23 cellular contexts compared by ENCODE assay signal in genomic region chr19:6248856-6249255, GRCh38. TPM values are rescaled to one million over a fixed set of nuclear protein-coding genes. Genes with fewer than 3 reads are reported as not detected.
DNase-seq lines count a peak whose midpoint lies in the region; ATAC-seq, FAIRE-seq and TF ChIP-seq lines count a peak whose summit lies in the region.
"Had no signal": no experiment of that assay in that cellular context is flagged by ENCODE, and none has a peak within 500 bp of the region (broad histone marks: within the 10 kb centered on the region; RNA-seq: fewer than 3 reads in every experiment).

No MANE protein-coding gene starts in this region.

- TF ChIP-seq CTCF in fibroblast of lung (conservative IDR thresholded peaks at IDR 0.05 in 1 of 2, IDR thresholded peaks at IDR 0.05 in 1 of 2; ENCODE audit: low read depth in 1 of 2, low read length in 2 of 2), result no peak

- H3K36me3 ChIP-seq in BLaER1 treated with 17β-estradiol and CSF1 and Interleukin-3, amounts not matched to agents 10 nM and 100 nM, result peaks cover 6 to 63% (median 43%) of the 10 kb centered on the region in 11 experiments; a peak in 21 of 22 replicates
- no peaks in the 10 kb centered on the region for H3K36me3 ChIP-seq in fibroblast of lung (ENCODE audit: control insufficient read depth, insufficient read depth, low read length)
- H3K36me3 ChIP-seq: gastrocnemius medialis, right atrium auricular region, upper lobe of right lung had no signal

- H3K9ac ChIP-seq in BLaER1 treated with 17β-estradiol and CSF1 and Interleukin-3, amounts not matched to agents 10 nM and 100 nM, result peak overlapping the region in 8 of 11 experiments; percentile 1 to 55 (median 25); a peak in 11 of 22 replicates
- H3K9ac ChIP-seq in fibroblast of lung (ENCODE audit: insufficient read depth, low read length), result no peak overlapping the region

- H3K4me1 ChIP-seq in BLaER1 treated with 17β-estradiol and CSF1 and Interleukin-3, amounts not matched to agents 10 nM and 100 nM, result peaks cover 61 to 98% (median 88%) of the 10 kb centered on the region in 10 experiments
- H3K4me1 ChIP-seq in fibroblast of lung (ENCODE audit: control insufficient read depth, extremely low read depth, insufficient read depth, low read length), result peaks cover 11% of the 10 kb centered on the region

- intact Hi-C loops in sciatic nerve (cut with DNase I), result no loop called here

- H2AFZ ChIP-seq in fibroblast of lung (ENCODE audit: low read length), result no peak overlapping the region

- no peaks in the 10 kb centered on the region for H3K27me3 ChIP-seq in BLaER1 treated with 17β-estradiol and CSF1 and Interleukin-3, amounts not matched to agents 10 nM and 100 nM
- no peaks in the 10 kb centered on the region for H3K27me3 ChIP-seq in fibroblast of lung (ENCODE audit: control insufficient read depth, insufficient read depth, low read length)
- H3K27me3 ChIP-seq: gastrocnemius medialis, right atrium auricular region, upper lobe of right lung had no signal

- peak overlapping the region; percentile 79 to 96 (median 89) for H3K4me2 ChIP-seq in BLaER1 treated with 17β-estradiol and CSF1 and Interleukin-3, amounts not matched to agents 10 nM and 100 nM
- no peak overlapping the region for H3K4me2 ChIP-seq in fibroblast of lung (ENCODE audit: extremely low read depth, insufficient read depth, low read length)

- in situ Hi-C loops in SK-MEL-5 (cut with HindIII; ENCODE audit: low pct_unique_long_range_greater_than_20kb, low sequenced_read_pairs), result no loop called here

- DNase-seq in SK-MEL-5 (ENCODE audit: low read depth, low spot score), result peak; percentile 66
- DNase-seq in fibroblast of lung (ENCODE audit: low read depth in 2 of 2), result no peak
- DNase-seq in sciatic nerve (ENCODE audit: low spot score), result no peak
- no peak for DNase-seq in ecto neural progenitor cell (ENCODE audit: low spot score)
- no peak for DNase-seq in NCI-H2227 (lab: John Stamatoyannopoulos, UW; ENCODE audit: unreplicated experiment)
- no peak for DNase-seq in frontal cortex (ENCODE audit: low spot score in 2 of 2)
- DNase-seq in NCI-H1092 (lab: John Stamatoyannopoulos, UW), result no peak
- DNase-seq: activated CD4-positive, alpha-beta T cell treated with anti-CD3 and anti-CD28 coated beads, Interleukin-2, amount 10 ng/mL, durations not matched to agents 7 days and 5 days; activated naive CD8-positive, alpha-beta T cell treated with anti-CD3 and anti-CD28 coated beads, Interleukin-2, amount 50 U/mL, for 24 hours; DMS 273 treated with DMSO at 0.1 percent for 48 hours; gastrocnemius medialis; NCI-H1417 treated with DMSO at 0.1 percent for 48 hours; NCI-H510A treated with DMSO at 0.1 percent for 48 hours; NK-92 treated with Interleukin-12 subunit alpha and Interleukin-12 subunit beta, amount 100 ng/mL, for 24 hours; upper lobe of right lung had no signal

- H3K9me3 ChIP-seq in BLaER1 treated with 17β-estradiol and CSF1 and Interleukin-3, amounts not matched to agents 10 nM and 100 nM (replicated peaks in 1 of 11), result peaks cover 18 to 42% (median 30%) of the 10 kb centered on the region in 11 experiments
- H3K9me3 ChIP-seq in fibroblast of lung (ENCODE audit: control insufficient read depth, insufficient read depth, low read depth, low read length), result no peaks in the 10 kb centered on the region
- H3K9me3 ChIP-seq: gastrocnemius medialis, right atrium auricular region, upper lobe of right lung had no signal

- no peak for FAIRE-seq in frontal cortex (lab: Jason Lieb, UNC)
- FAIRE-seq: G401.6, H54, kidney had no signal

- peaks cover under 1 to 100% (median 61%) of the 10 kb centered on the region in 11 experiments; a peak in 17 of 22 replicates for H4K20me1 ChIP-seq in BLaER1 treated with 17β-estradiol and CSF1 and Interleukin-3, amounts not matched to agents 10 nM and 100 nM
- H4K20me1 ChIP-seq in fibroblast of lung (ENCODE audit: control insufficient read depth, extremely low read depth, insufficient read depth, low read length), result no peaks in the 10 kb centered on the region

- peaks cover 65% of the 10 kb centered on the region for H3K79me2 ChIP-seq in fibroblast of lung (ENCODE audit: control insufficient read depth, insufficient read depth, low read length)

- H3K4me3 ChIP-seq in BLaER1 treated with 17β-estradiol and CSF1 and Interleukin-3, amounts not matched to agents 10 nM and 100 nM, result peak overlapping the region in 3 of 10 experiments; percentile 4 to 15 (median 4); a peak in 2 of 20 replicates
- H3K4me3 ChIP-seq in fibroblast of lung (replicated peaks in 1 of 4; ENCODE audit: control extremely low read depth in 1 of 4, insufficient read depth in 1 of 4, low read depth in 3 of 4, low read length in 4 of 4), result no peak overlapping the region
- H3K4me3 ChIP-seq: gastrocnemius medialis, lung, right atrium auricular region, upper lobe of right lung had no signal

- peak overlapping the region; percentile 23 to 81 (median 63); a peak in 18 of 22 replicates for H3K27ac ChIP-seq in BLaER1 treated with 17β-estradiol and CSF1 and Interleukin-3, amounts not matched to agents 10 nM and 100 nM
- peak overlapping the region; percentile 4 for H3K27ac ChIP-seq in fibroblast of lung (ENCODE audit: insufficient read depth, low read length)
- H3K27ac ChIP-seq: C4-2B, gastrocnemius medialis, upper lobe of right lung had no signal

- peak; percentile 30 for ATAC-seq in sciatic nerve
- ATAC-seq: activated naive CD8-positive, alpha-beta T cell treated with anti-CD3 and anti-CD28 coated beads, Interleukin-2, amount 50 U/mL, for 24 hours; gastrocnemius medialis; Panc1; upper lobe of right lung had no signal

RNA-seq across cellular contexts. Expression of gene MLLT1, which starts 30.9 kb away (rescaled TPM):
- total RNA-seq in SK-MEL-5 (2014; rRNA removed; shearing (Covaris generic)), result 5.8 and 6.4 TPM in 2 replicates
- 33.3 and 42.7 TPM in 2 replicates for polyA plus RNA-seq in SK-MEL-5 (2015; cell fraction: cytosol; rRNA removed)
- polyA plus RNA-seq in SK-MEL-5 (2015; cell fraction: nucleus; rRNA removed), result 28.5 and 35.8 TPM in 2 replicates
- total RNA-seq in fibroblast of lung, result 4.4 and 6.4 TPM in 2 replicates
- 13.7 and 14.4 TPM in 2 replicates for polyA plus RNA-seq in fibroblast of lung
- polyA plus RNA-seq in fibroblast of lung (2012), result 31.8 and 34.7 TPM in 2 replicates
- polyA minus RNA-seq in fibroblast of lung (ENCODE audit: low replicate concordance), result 41.0 and 53.4 TPM in 2 replicates
- total RNA-seq in sciatic nerve, result 72.5 TPM
- 8.6 TPM for total RNA-seq in frontal cortex
